Comparison of ENCODE assay signal across 8 cellular contexts in genomic region chr22:22720201-22720723, GRCh38.
DNase-seq lines count a peak whose midpoint lies in the region; ATAC-seq, FAIRE-seq and TF ChIP-seq lines count a peak whose summit lies in the region.

No MANE protein-coding gene starts in this region.

- in situ Hi-C loops in HAP-1 (cut with MboI; ENCODE audit: low sequenced_read_pairs), result loop anchor here (25.0 kb wide), 1 partner anchor 258 kb away; no protein-coding TSS in a partner anchor

- DNase-seq in GM12865 (ENCODE audit: low read depth) (peak; percentile 84), HAP-1 (ENCODE audit: low spot score in 2 of 2) (peak; percentile 65 to 73), NCI-H1092 treated with DMSO at 0.1 percent for 48 hours (lab: John Stamatoyannopoulos, UW) (peak; percentile 50), fibroblast of mammary gland (ENCODE audit: low read depth) (peak; percentile 79), pancreas (no peak), A172 (ENCODE audit: low spot score) (no peak)
- peak; percentile 40 to 47 for DNase-seq in activated CD4-positive, alpha-beta T cell treated with anti-CD3 and anti-CD28 coated beads, Interleukin-2, amount 50 U/mL, for 48 hours

- no peaks in the 10 kb centered on the region for H3K9me3 ChIP-seq in HAP-1
- no peaks in the 10 kb centered on the region for H3K9me3 ChIP-seq in pancreas

- peak overlapping the region in 2 of 4 donors; percentile 19 to 38 for H3K27ac ChIP-seq in pancreas

- intact Hi-C loops in pancreas (cut with DNase I), result no loop called here

- H3K36me3 ChIP-seq in HAP-1 (replicated peaks), result no peaks in the 10 kb centered on the region
- no peaks in the 10 kb centered on the region for H3K36me3 ChIP-seq in pancreas

- WGBS in pancreas, 2 donors, result 49 to 52% methylated on average over 3 of the region's 3 CpGs

- TF ChIP-seq CTCF in GM12865 (IDR thresholded peaks at IDR 0.05; ENCODE audit: insufficient read depth, low read depth, low read length, missing control alignments) (peak; percentile 52), fibroblast of mammary gland (conservative IDR thresholded peaks at IDR 0.05; ENCODE audit: control insufficient read depth, insufficient read depth, low read depth, low read length) (peak; percentile 63), pancreas (IDR thresholded peaks at IDR 0.05) (no peak)

- peak; percentile 48 to 89 (median 74) for ATAC-seq in pancreas
- ATAC-seq in GM18873 (IDR thresholded peaks at IDR 0.05; ENCODE audit: low FRiP score, unreplicated experiment), result no peak

- no peaks in the 10 kb centered on the region for H3K4me1 ChIP-seq in HAP-1
- no peaks in the 10 kb centered on the region for H3K4me1 ChIP-seq in pancreas

- H3K4me3 ChIP-seq in GM12865 (ENCODE audit: low read depth, low read length) (peak overlapping the region; percentile 40), HAP-1 (no peak overlapping the region), fibroblast of mammary gland (ENCODE audit: control insufficient read depth, low read depth, low read length) (no peak overlapping the region), pancreas (no peak overlapping the region)

- H3K27me3 ChIP-seq in HAP-1 (ENCODE audit: low read depth) (peaks cover 26% of the 10 kb centered on the region), pancreas (peaks cover 0 to 3% (median 0%) of the 10 kb centered on the region in 4 donors)

- no peak for FAIRE-seq in pancreas (lab: Jason Lieb, UNC)

Comparison
In these comparisons a context has a peak if more than half of its experiments do, and no peak if none do; other contexts are left out.
1. DNase-seq: peak in GM12865 (single experiment), HAP-1 (2 of 2), NCI-H1092 treated with DMSO at 0.1 percent for 48 hours (single experiment), activated CD4-positive, alpha-beta T cell treated with anti-CD3 and anti-CD28 coated beads, Interleukin-2, amount 50 U/mL, for 48 hours (2 of 2) and fibroblast of mammary gland (single experiment); none in pancreas (0 of 6) and A172 (single experiment).
2. CTCF ChIP-seq: peak in GM12865 (single experiment) and fibroblast of mammary gland (single experiment); none in pancreas (0 of 4).